ENCODE assay signal across 24 cellular contexts in genomic region chr1:77649127-77649526, GRCh38. TPM values are rescaled to one million over a fixed set of nuclear protein-coding genes. Genes with fewer than 3 reads are reported as not detected.
A peak's percentile ranks its signal among the peaks of the same experiment; 100 is the strongest.
DNase-seq lines count a peak whose midpoint lies in the region; ATAC-seq, FAIRE-seq and TF ChIP-seq lines count a peak whose summit lies in the region.
"Had no signal": no experiment of that assay in that cellular context is flagged by ENCODE, and none has a peak within 500 bp of the region (broad histone marks: within the 10 kb centered on the region; RNA-seq: fewer than 3 reads in every experiment).

No MANE protein-coding gene starts in this region.

- peaks cover 18% of the 10 kb centered on the region for H3F3A ChIP-seq in SK-N-SH (replicated peaks; ENCODE audit: insufficient read depth)

- TF ChIP-seq RAD21 in SK-N-SH (IDR thresholded peaks at IDR 0.05; ENCODE audit: low read length) = no peak
- no peak for TF ChIP-seq RAD21 in K562 (CRISPR knock-in tag; conservative IDR thresholded peaks at IDR 0.05 in 1 of 2, IDR thresholded peaks at IDR 0.05 in 1 of 2)

- POLR2A ChIA-PET in SK-N-SH (lab: Yijun Ruan, JAX) = no interaction called here
- POLR2A ChIA-PET in K562 (lab: Yijun Ruan, JAX) = no interaction called here

- intact Hi-C loops in K562 (cut with micrococcal nuclease) = no loop called here

- peaks cover 26% of the 10 kb centered on the region; the same call in 1 of the 2 replicates for H3K9me3 ChIP-seq in SK-N-SH
- no peaks in the 10 kb centered on the region for H3K9me3 ChIP-seq in T-helper 17 cell (ENCODE audit: control insufficient read depth, low read length, poor library complexity, severe bottlenecking)
- peaks cover 4% of the 10 kb centered on the region; the same call in 1 of the 2 replicates for H3K9me3 ChIP-seq in K562 (replicated peaks; ENCODE audit: control insufficient read depth, insufficient read depth, low read depth, low read length)
- H3K9me3 ChIP-seq in upper lobe of left lung = peaks cover 0 to 20% (median 12%) of the 10 kb centered on the region in 4 donors

- BruUV-seq in K562 (replicated peaks; lab: Mats Ljungman, UMichigan) = no TSS peak

- H3K79me2 ChIP-seq in SK-N-SH (ENCODE audit: insufficient read depth) = peaks cover 100% of the 10 kb centered on the region
- peaks cover 91% of the 10 kb centered on the region for H3K79me2 ChIP-seq in K562 (ENCODE audit: control insufficient read depth, insufficient read depth, low read length)

- H3K4me3 Mint-ChIP-seq in T-helper 17 cell = no peak overlapping the region
- H3K4me3 Mint-ChIP-seq: B cell; CD14-positive monocyte; CD4-positive, alpha-beta T cell; CD8-positive, alpha-beta memory T cell had no signal

- DNase-seq in SK-N-SH (no peak), T-helper 17 cell (no peak), K562 (ENCODE audit: extremely low read depth in 1 of 4, low spot score in 3 of 4) (no peak), upper lobe of left lung (no peak)
- DNase-seq: CD4-positive, alpha-beta T cell; CD8-positive, alpha-beta memory T cell; DMS 273 treated with DMSO at 0.1 percent for 48 hours; DMS79; EL; GDM1; GM23248; H7; HCEC 1CT had no signal

- H2AFZ ChIP-seq in SK-N-SH (ENCODE audit: low read depth) = no peak overlapping the region
- no peak overlapping the region for H2AFZ ChIP-seq in K562 (ENCODE audit: low read depth, low read length)
- H2AFZ ChIP-seq: GM23248 had no signal

- no peak overlapping the region for H3K4me2 ChIP-seq in SK-N-SH
- H3K4me2 ChIP-seq in K562 (ENCODE audit: insufficient read depth, low read length) = no peak overlapping the region
- H3K4me2 ChIP-seq: BLaER1 treated with 17β-estradiol and CSF1 and Interleukin-3, amounts not matched to agents 10 nM and 100 nM had no signal

- H3K27ac ChIP-seq in SK-N-SH (ENCODE audit: low read depth in 2 of 2, low read length in 1 of 2) = no peak overlapping the region
- no peak overlapping the region for H3K27ac ChIP-seq in K562 (ENCODE audit: extremely low read depth, low read depth, low read length)
- no peak overlapping the region for H3K27ac ChIP-seq in upper lobe of left lung
- H3K27ac ChIP-seq: 22Rv1; BLaER1 treated with 17β-estradiol and CSF1 and Interleukin-3, amounts not matched to agents 10 nM and 100 nM; GM23248 had no signal

- H3K9ac ChIP-seq in SK-N-SH (no peak overlapping the region), K562 (ENCODE audit: insufficient read depth in 1 of 2, low read depth in 2 of 2, low read length in 2 of 2) (no peak overlapping the region)
- H3K9ac ChIP-seq: BLaER1 treated with 17β-estradiol and CSF1 and Interleukin-3, amounts not matched to agents 10 nM and 100 nM; GM23248 had no signal

- TF ChIP-seq EP300 in SK-N-SH (IDR thresholded peaks at IDR 0.05; ENCODE audit: borderline replicate concordance in 1 of 2, low read depth in 1 of 2, low read length in 1 of 2) (no peak), K562 (IDR thresholded peaks at IDR 0.05; ENCODE audit: low read length) (no peak), upper lobe of left lung (IDR thresholded peaks at IDR 0.05) (no peak)

- TF ChIP-seq CTCF in SK-N-SH (IDR thresholded peaks at IDR 0.05) (no peak), K562 (IDR thresholded peaks at IDR 0.05 in 2 of 3, conservative IDR thresholded peaks at IDR 0.05 in 1 of 3; ENCODE audit: insufficient read depth in 2 of 3, low read depth in 1 of 3, low read length in 3 of 3) (no peak), upper lobe of left lung (IDR thresholded peaks at IDR 0.05) (no peak)

- H3K4me1 ChIP-seq in SK-N-SH (ENCODE audit: control insufficient read depth in 1 of 2, insufficient read depth in 2 of 2, low read depth in 1 of 2, low read length in 1 of 2) (0 out of 4 replicates have a peak, but pooled peaks cover 0 to 3% of the 10 kb centered on the region in 2 experiments), K562 (replicated peaks in 1 of 2; ENCODE audit: control insufficient read depth in 2 of 2, insufficient read depth in 2 of 2, low read length in 2 of 2) (no peaks in the 10 kb centered on the region), upper lobe of left lung (no peaks in the 10 kb centered on the region)
- H3K4me1 ChIP-seq: BLaER1 treated with 17β-estradiol and CSF1 and Interleukin-3, amounts not matched to agents 10 nM and 100 nM had no signal

- H3K4me1 Mint-ChIP-seq in T-helper 17 cell = peaks cover 10% of the 10 kb centered on the region
- H3K4me1 Mint-ChIP-seq: CD14-positive monocyte had no signal

- WGBS in SK-N-SH (ENCODE audit: low lambda C conversion rate) = 92% methylated on average over 2 of the region's 2 CpGs
- WGBS in K562 (ENCODE audit: insufficient coverage, low coverage, missing lambda C conversion rate) = 100% methylated on average over 2 of the region's 2 CpGs
- 95 to 99% methylated on average over 2 of the region's 2 CpGs for WGBS in upper lobe of left lung, 2 donors

- ATAC-seq in SK-N-SH treated with all-trans-retinoic acid at 6 μM for 48 hours (no peak), T-helper 17 cell (no peak), K562 (no peak), upper lobe of left lung (ENCODE audit: low FRiP score in 2 of 2) (no peak), GM18909 (IDR thresholded peaks at IDR 0.05; ENCODE audit: poor library complexity, unreplicated experiment) (no peak)

- peaks cover 4 to 53% of the 10 kb centered on the region in 2 experiments for H3K36me3 ChIP-seq in SK-N-SH (replicated peaks in 1 of 2; ENCODE audit: control insufficient read depth in 1 of 2, insufficient read depth in 2 of 2, low read length in 1 of 2)
- H3K36me3 ChIP-seq in K562 (ENCODE audit: control insufficient read depth, insufficient read depth, low read length) = peaks cover 22% of the 10 kb centered on the region; the same call in 2 of the 3 replicates
- peaks cover 0 to 15% (median 7%) of the 10 kb centered on the region in 4 donors for H3K36me3 ChIP-seq in upper lobe of left lung

- no peak for TF ChIP-seq POLR2A in K562 (conservative IDR thresholded peaks at IDR 0.05)
- no peak for TF ChIP-seq POLR2A in upper lobe of left lung (IDR thresholded peaks at IDR 0.05)

- H3K27me3 ChIP-seq in SK-N-SH (ENCODE audit: insufficient read depth) (no peaks in the 10 kb centered on the region), K562 (ENCODE audit: control insufficient read depth in 2 of 2, insufficient read depth in 2 of 2, low read length in 2 of 2) (no peaks in the 10 kb centered on the region), upper lobe of left lung (no peaks in the 10 kb centered on the region)
- H3K27me3 ChIP-seq: BLaER1 treated with 17β-estradiol and CSF1 and Interleukin-3, amounts not matched to agents 10 nM and 100 nM had no signal

- H3K9me2 ChIP-seq in SK-N-SH = no peaks in the 10 kb centered on the region

- H3K27ac Mint-ChIP-seq in T-helper 17 cell = peak overlapping the region; percentile 3
- H3K27ac Mint-ChIP-seq: CD14-positive monocyte; CD4-positive, alpha-beta T cell had no signal

- peaks cover 15% of the 10 kb centered on the region for H4K20me1 ChIP-seq in SK-N-SH (ENCODE audit: insufficient read depth)
- H4K20me1 ChIP-seq in K562 (replicated peaks; ENCODE audit: control insufficient read depth, insufficient read depth, low read length) = no peaks in the 10 kb centered on the region

- CTCF ChIA-PET in SK-N-SH (lab: Yijun Ruan, JAX) (no interaction called here), K562 (lab: Yijun Ruan, JAX; ENCODE audit: low intra/inter-chr PET ratio) (no interaction called here)

- peaks cover 3% of the 10 kb centered on the region for H3K36me3 Mint-ChIP-seq in T-helper 17 cell (ENCODE audit: low read depth)

- no peaks in the 10 kb centered on the region for H3K27me3 Mint-ChIP-seq in T-helper 17 cell
- H3K27me3 Mint-ChIP-seq: B cell; CD4-positive, alpha-beta T cell; CD8-positive, alpha-beta memory T cell had no signal

- FAIRE-seq in K562 (lab: Jason Lieb, UNC) = no peak
- FAIRE-seq: A204.1, D721Med, GM12891, GM18507, H1 had no signal

- in situ Hi-C loops in K562 (cut with MboI) = no loop called here

- no peak overlapping the region for H3K4me3 ChIP-seq in SK-N-SH (ENCODE audit: low read depth in 2 of 2, low read length in 1 of 2)
- no peak overlapping the region for H3K4me3 ChIP-seq in K562
- H3K4me3 ChIP-seq in upper lobe of left lung = no peak overlapping the region
- H3K4me3 ChIP-seq: BLaER1 treated with 17β-estradiol and CSF1 and Interleukin-3, amounts not matched to agents 10 nM and 100 nM; GM23248 had no signal

- H3K9me1 ChIP-seq in K562 (ENCODE audit: control insufficient read depth, insufficient read depth, low read length) = no peaks in the 10 kb centered on the region

TF ChIP-seq in SK-N-SH, 30 proteins besides CTCF, POLR2A, EP300 and RAD21 (continues in another document):
- TF ChIP-seq MXI1 (IDR thresholded peaks at IDR 0.05; ENCODE audit: low read depth, low read length) (no peak), NRF1 (IDR thresholded peaks at IDR 0.05; ENCODE audit: low read depth, low read length) (no peak), RCOR1 (IDR thresholded peaks at IDR 0.05; ENCODE audit: low read length) (no peak)

TF ChIP-seq in K562, 482 proteins besides CTCF, POLR2A, EP300 and RAD21 (continues in another document):
- peak in 1 of 2 experiments; percentile 58; a peak in 1 of 3 replicates for TF ChIP-seq CBX3 (IDR thresholded peaks at IDR 0.05; ENCODE audit: borderline replicate concordance in 1 of 2, low read length in 2 of 2)
- TF ChIP-seq ZNF583 (CRISPR knock-in tag; IDR thresholded peaks at IDR 0.05) = no peak
- peak; percentile 32; the same call in 1 of the 2 replicates for TF ChIP-seq TRIM28 (IDR thresholded peaks at IDR 0.05)

RNA-seq across cellular contexts. Expression of gene ZZZ3, which starts 33.3 kb away (rescaled TPM):
- polyA plus RNA-seq in SK-N-SH (2012; rRNA removed) (14.2 and 17.2 TPM in 2 replicates), K562 (2011; rRNA removed) (27.1 and 36.7 TPM in 2 replicates), K562 (2014; fragmentation: Illumina TruSeq; extraction: Trizol) (30.6 and 32.8 TPM in 2 replicates), K562 (2014; fragmentation: Nextera tagmentation; extraction: Ambion mirVana) (10 to 100 TPM; 13.9 to 18.5 TPM), K562 (2014; rRNA removed) (28.7 and 37.2 TPM in 2 replicates)
- 20.0 and 22.2 TPM in 2 replicates for polyA plus RNA-seq in SK-N-SH (2012; cell fraction: cytosol; rRNA removed)
- polyA plus RNA-seq in SK-N-SH (2012; cell fraction: nucleus; rRNA removed) = 13.2 and 31.6 TPM in 2 replicates
- total RNA-seq in T-helper 17 cell (10 to 100 TPM; 49.8 to 55.5 TPM), K562 (2014; rRNA removed) (59.3 and 64.0 TPM in 2 replicates), K562 (2014; rRNA removed; fragmentation: Illumina TruSeq; extraction: Trizol) (60.0 and 63.2 TPM in 2 replicates), K562 (2015; rRNA removed; fragmentation: Illumina TruSeq; extraction: Trizol) (59.5 and 62.7 TPM in 2 replicates), K562 (2021) (42.5 and 43.9 TPM in 2 replicates), upper lobe of left lung (100 to 1,000 TPM in 1 of 6 donors, 10 to 100 TPM in 5; 15.3 to 141 (median 41.9) TPM)
- total RNA-seq in K562 (2011; cell fraction: chromatin; rRNA removed; ENCODE audit: low replicate concordance) = 56.5 and 166 TPM in 2 replicates
- total RNA-seq in K562 (2011; cell fraction: nucleolus; rRNA removed) = 27.3 and 49.2 TPM in 2 replicates
- total RNA-seq in K562 (2011; cell fraction: nucleoplasm; rRNA removed) = 115 and 192 TPM in 2 replicates
- polyA plus RNA-seq in K562 (2011; cell fraction: cytosol; rRNA removed) = 10.5 and 19.1 TPM in 2 replicates
- 23.6 and 25.9 TPM in 2 replicates for polyA plus RNA-seq in K562 (2011; cell fraction: nucleus; rRNA removed)
- polyA plus RNA-seq in K562 (2012) = 21.0 and 24.2 TPM in 2 replicates
- 79.6 and 85.2 TPM in 2 replicates for polyA minus RNA-seq in K562 (2011; rRNA and poly(A)+ RNA removed)
- 29.5 and 30.7 TPM in 2 replicates for polyA minus RNA-seq in K562 (2011; cell fraction: cytosol; rRNA and poly(A)+ RNA removed)
- polyA minus RNA-seq in K562 (2011; cell fraction: nucleus; rRNA and poly(A)+ RNA removed) = 56.1 and 75.1 TPM in 2 replicates
